16 cellular contexts compared by ENCODE assay signal in the genomic region with DNA sequence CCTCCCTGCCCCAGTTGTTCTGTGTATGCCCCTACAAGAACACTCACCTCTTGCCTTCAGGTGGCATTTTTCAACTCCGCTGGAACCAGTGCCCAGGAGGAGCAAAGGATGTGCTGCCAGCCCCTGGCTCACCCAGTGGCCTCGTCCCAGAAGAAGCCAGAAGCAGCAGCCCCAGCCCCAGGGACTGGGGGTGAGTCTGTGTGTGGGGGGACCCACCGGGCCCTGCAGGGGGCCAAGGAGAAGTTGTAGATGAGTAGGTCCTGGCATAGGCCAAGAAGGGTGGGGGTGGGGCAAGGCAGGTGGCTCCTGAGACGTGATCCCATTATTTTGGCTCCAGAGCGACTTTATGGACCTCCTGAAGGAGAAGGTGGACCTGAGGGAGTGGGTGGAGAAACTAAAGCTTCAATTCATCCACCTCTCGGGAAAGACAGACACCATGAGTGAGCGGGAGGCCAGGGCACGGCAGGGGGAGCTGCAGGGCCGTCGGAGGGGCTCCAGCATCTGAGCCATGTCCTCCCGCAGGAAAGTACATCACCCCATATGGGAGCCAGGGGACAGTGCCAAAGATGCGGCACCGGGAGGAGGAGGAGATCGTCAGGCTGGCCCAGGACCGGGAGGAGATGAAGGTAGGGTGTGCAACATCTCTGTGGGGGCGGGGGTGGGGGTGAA. TPM values are rescaled to one million over a fixed set of nuclear protein-coding genes. Genes with fewer than 3 reads are reported as not detected.
DNase-seq lines count a peak whose midpoint lies in the region; ATAC-seq and TF ChIP-seq lines count a peak whose summit lies in the region.
"Had no signal": no experiment of that assay in that cellular context is flagged by ENCODE, and none has a peak within 500 bp of the region (broad histone marks: within the 10 kb centered on the region; RNA-seq: fewer than 3 reads in every experiment).

No MANE protein-coding gene starts in this region.

- WGBS in trophoblast cell (ENCODE audit: extremely low coverage, insufficient coverage, insufficient read length), result no CpG with 5 or more reads among the region's 16 CpGs

- H3K27me3 ChIP-seq in trophoblast cell (ENCODE audit: insufficient read depth, low read length), result no peaks in the 10 kb centered on the region
- H3K27me3 ChIP-seq: hepatocyte had no signal

- H2BK5ac ChIP-seq in trophoblast cell (ENCODE audit: low read depth, low read length, poor library complexity), result no peak overlapping the region

- H2AK5ac ChIP-seq in trophoblast cell (ENCODE audit: low read length), result no peak overlapping the region

- H3K4ac ChIP-seq in trophoblast cell (ENCODE audit: low read depth, low read length), result no peak overlapping the region

- no peak overlapping the region for H2BK120ac ChIP-seq in trophoblast cell (ENCODE audit: insufficient read depth, low read length, poor library complexity)

- no peak overlapping the region for H4K91ac ChIP-seq in trophoblast cell (ENCODE audit: low read depth, low read length)

- DNase-seq in DMS 273 (lab: John Stamatoyannopoulos, UW; ENCODE audit: unreplicated experiment), result peak; percentile 44
- DNase-seq in DMS 273 treated with DMSO at 0.1 percent for 48 hours (lab: John Stamatoyannopoulos, UW), result no peak
- DNase-seq in NCI-H1092 treated with DMSO at 0.1 percent for 48 hours (lab: John Stamatoyannopoulos, UW), result peak; percentile 42
- DNase-seq in astrocyte of the cerebellum (ENCODE audit: low read depth), result no peak
- DNase-seq in left lobe of liver (ENCODE audit: low spot score), result peak; percentile 40
- DNase-seq in trophoblast cell, result no peak
- no peak for DNase-seq in activated T-cell treated with anti-CD3 and anti-CD28 coated beads, Interleukin-2, amount 50 U/mL, for 1 hour
- no peak for DNase-seq in putamen (ENCODE audit: low spot score)
- DNase-seq: activated CD8-positive, alpha-beta T cell treated with anti-CD3 and anti-CD28 coated beads for 36 hours; left cardiac atrium; NCI-H1694 treated with DMSO at 0.1 percent for 48 hours; SIG-M5; stimulated activated CD4-positive, alpha-beta T cell treated with anti-CD3 and anti-CD28 coated beads, Interleukin-15, amount 100 ng/mL, for 24 hours had no signal

- H3K14ac ChIP-seq in trophoblast cell (ENCODE audit: low read length), result no peak overlapping the region

- no peak overlapping the region for H3K23ac ChIP-seq in trophoblast cell (ENCODE audit: low read length)

- H3K4me1 ChIP-seq in trophoblast cell (ENCODE audit: control insufficient read depth in 1 of 2, insufficient read depth in 2 of 2, low read length in 2 of 2), result peaks cover 2 to 8% of the 10 kb centered on the region in 2 experiments

- no peak overlapping the region for H3K4me2 ChIP-seq in trophoblast cell (ENCODE audit: low read length)
- H3K4me2 ChIP-seq: hepatocyte had no signal

- TF ChIP-seq CTCF in astrocyte of the cerebellum (IDR thresholded peaks at IDR 0.05; ENCODE audit: low read depth, low read length, missing control alignments), result peak; percentile 19

- no peak overlapping the region for H4K12ac ChIP-seq in trophoblast cell (ENCODE audit: low read depth, low read length)

- H3K79me2 ChIP-seq in trophoblast cell (ENCODE audit: control insufficient read depth, insufficient read depth, low read length, poor library complexity), result no peaks in the 10 kb centered on the region
- H3K79me2 ChIP-seq: hepatocyte had no signal

- H3K36me3 ChIP-seq in trophoblast cell (ENCODE audit: control insufficient read depth in 1 of 2, insufficient read depth in 2 of 2, low read length in 2 of 2), result no peaks in the 10 kb centered on the region

- H2BK12ac ChIP-seq in trophoblast cell (ENCODE audit: low read length), result no peak overlapping the region

- no peaks in the 10 kb centered on the region for H3K79me1 ChIP-seq in trophoblast cell (ENCODE audit: low read length)

- no peak overlapping the region for H3K27ac ChIP-seq in trophoblast cell (ENCODE audit: low read depth, low read length)
- H3K27ac ChIP-seq: 22Rv1, hepatocyte, HL-60 had no signal

- no peak for ATAC-seq in left lobe of liver
- ATAC-seq: activated CD8-positive, alpha-beta T cell treated with anti-CD3 and anti-CD28 coated beads for 36 hours had no signal

- no peaks in the 10 kb centered on the region for H3K9me3 ChIP-seq in trophoblast cell (ENCODE audit: insufficient read depth, low read depth, low read length)

- in situ Hi-C loops in astrocyte of the cerebellum (cut with HindIII; ENCODE audit: low sequenced_read_pairs), result no loop called here

- no peak overlapping the region for H2AFZ ChIP-seq in trophoblast cell (ENCODE audit: insufficient read depth, low read length, poor library complexity)
- H2AFZ ChIP-seq: hepatocyte had no signal

- H3K4me3 ChIP-seq in astrocyte of the cerebellum (ENCODE audit: low read depth, low read length), result no peak overlapping the region
- H3K4me3 ChIP-seq in trophoblast cell (ENCODE audit: low read depth, low read length), result no peak overlapping the region
- H3K4me3 ChIP-seq: hepatocyte had no signal

- H4K8ac ChIP-seq in trophoblast cell (ENCODE audit: low read depth, low read length), result no peak overlapping the region

- no peak overlapping the region for H3K18ac ChIP-seq in trophoblast cell (ENCODE audit: low read length)

- H3K9ac ChIP-seq in trophoblast cell (ENCODE audit: low read length), result no peak overlapping the region

RNA-seq across cellular contexts. Expression of gene NGRN, which starts 29.3 kb away (rescaled TPM):
- total RNA-seq in left lobe of liver, result 26.7 TPM
- 53.6 and 53.7 TPM in 2 replicates for polyA plus RNA-seq in trophoblast cell (2013)

RNA-seq across cellular contexts. Expression of gene TTLL13, which starts 45.4 kb away (rescaled TPM):
- total RNA-seq in left lobe of liver, result 0.15 TPM
- 0.05 and 0.06 TPM in 2 replicates for polyA plus RNA-seq in trophoblast cell (2013)
- total RNA-seq: hepatocyte, left cardiac atrium had no signal
- polyA plus RNA-seq: hepatocyte had no signal

RNA-seq across cellular contexts. Expression of gene ZNF774, which starts 57.3 kb away (rescaled TPM):
- total RNA-seq in left lobe of liver, result 1.4 TPM
- polyA plus RNA-seq in trophoblast cell (2013), result 1.9 and 2.3 TPM in 2 replicates

Comparison
In these comparisons a context has a peak if more than half of its experiments do, and no peak if none do; other contexts are left out.
1. DNase-seq: peak in DMS 273 (single experiment), NCI-H1092 treated with DMSO at 0.1 percent for 48 hours (single experiment) and left lobe of liver (single experiment); none in DMS 273 treated with DMSO at 0.1 percent for 48 hours (single experiment), astrocyte of the cerebellum (single experiment), trophoblast cell (0 of 2), activated T-cell treated with anti-CD3 and anti-CD28 coated beads, Interleukin-2, amount 50 U/mL, for 1 hour (single experiment) and putamen (single experiment).